Comparison of ENCODE assay signal across 22 cellular contexts in the genomic region with DNA sequence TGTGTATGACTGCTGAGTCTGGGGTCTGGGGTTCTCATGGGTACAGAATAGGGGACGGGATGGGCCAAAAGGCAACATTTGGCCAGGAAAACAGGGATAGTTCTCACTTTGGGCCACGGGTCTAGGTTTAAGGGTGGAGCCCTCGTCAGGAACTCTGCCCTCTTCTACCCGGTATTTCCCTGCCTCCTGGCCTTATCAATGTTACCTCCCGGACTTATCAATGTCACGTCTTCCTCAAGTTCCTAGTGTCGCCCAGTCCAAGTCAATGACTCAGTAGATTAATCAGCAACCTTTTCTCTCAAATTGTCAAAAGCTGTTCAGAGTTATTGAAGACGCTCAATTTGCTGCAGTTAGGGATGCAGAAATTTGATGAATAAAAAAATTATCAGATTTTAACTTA.
"Had no signal": no experiment of that assay in that cellular context is flagged by ENCODE, and none has a peak within 500 bp of the region (broad histone marks: within the 10 kb centered on the region; RNA-seq: fewer than 3 reads in every experiment).

No MANE protein-coding gene starts in this region.

- H3K4me1 ChIP-seq: esophagus muscularis mucosa, foreskin keratinocyte, gastroesophageal sphincter, heart left ventricle, left lung, lower lobe of right lung had no signal

- H3K4me3 ChIP-seq: coronary artery, dorsolateral prefrontal cortex, esophagus muscularis mucosa, gastroesophageal sphincter, heart left ventricle, left lung, lower lobe of right lung, mucosa of descending colon had no signal

- DNase-seq: dermis blood vessel endothelial cell; dorsolateral prefrontal cortex; effector CD4-positive, alpha-beta T cell; effector memory CD4-positive, alpha-beta T cell; foreskin keratinocyte; heart left ventricle; hippocampal formation; islet precursor cell; kidney; kidney glomerular epithelial cell; left lung; left ventricle myocardium superior; lower lobe of right lung; mesenchymal stem cell; mucosa of descending colon had no signal

- H3K36me3 Mint-ChIP-seq: mesothelial cell of epicardium had no signal

- H3K27ac ChIP-seq: coronary artery, dorsolateral prefrontal cortex, esophagus muscularis mucosa, foreskin keratinocyte, gastroesophageal sphincter, heart left ventricle, left lung, lower lobe of right lung had no signal

- H3K27me3 ChIP-seq: esophagus muscularis mucosa, gastroesophageal sphincter had no signal

- H3K9me3 ChIP-seq: esophagus muscularis mucosa, gastroesophageal sphincter, heart left ventricle, left lung, lower lobe of right lung, mucosa of descending colon had no signal

- FAIRE-seq: colon, endothelial cell of umbilical vein, frontal cortex, kidney had no signal

- H3K27ac Mint-ChIP-seq: mesothelial cell of epicardium had no signal

- H3K36me3 ChIP-seq: esophagus muscularis mucosa, gastroesophageal sphincter, heart left ventricle, left lung, lower lobe of right lung had no signal

- H3K4me3 Mint-ChIP-seq: mesothelial cell of epicardium had no signal
